Comparison of ENCODE assay signal across 12 cellular contexts in genomic region chr22:41828516-41828915, GRCh38.
DNase-seq lines count a peak whose midpoint lies in the region; ATAC-seq, FAIRE-seq and TF ChIP-seq lines count a peak whose summit lies in the region.
"Had no signal": no experiment of that assay in that cellular context is flagged by ENCODE, and none has a peak within 500 bp of the region (broad histone marks: within the 10 kb centered on the region; RNA-seq: fewer than 3 reads in every experiment).

No MANE protein-coding gene starts in this region.

- H3K4me1 Mint-ChIP-seq in activated naive CD8-positive, alpha-beta T cell treated with anti-CD3 and anti-CD28 coated beads, Interleukin-2, amount 50 U/mL, for 24 hours, result peaks cover 49% of the 10 kb centered on the region
- H3K4me1 Mint-ChIP-seq in nephron, result peaks cover 64% of the 10 kb centered on the region

- H3K9me3 Mint-ChIP-seq in activated naive CD8-positive, alpha-beta T cell treated with anti-CD3 and anti-CD28 coated beads, Interleukin-2, amount 50 U/mL, for 24 hours, result no peaks in the 10 kb centered on the region
- no peaks in the 10 kb centered on the region for H3K9me3 Mint-ChIP-seq in nephron

- H3K4me3 Mint-ChIP-seq in activated naive CD8-positive, alpha-beta T cell treated with anti-CD3 and anti-CD28 coated beads, Interleukin-2, amount 50 U/mL, for 24 hours, result no peak overlapping the region
- peak overlapping the region; percentile 0 to 3 (median 3) for H3K4me3 Mint-ChIP-seq in nephron

- intact Hi-C loops in posterior cingulate gyrus (cut with DNase I), result no loop called here

- peaks cover 17% of the 10 kb centered on the region for H3K36me3 Mint-ChIP-seq in activated naive CD8-positive, alpha-beta T cell treated with anti-CD3 and anti-CD28 coated beads, Interleukin-2, amount 50 U/mL, for 24 hours (ENCODE audit: low read depth)
- H3K36me3 Mint-ChIP-seq in nephron (ENCODE audit: low read depth), result peaks cover 3% of the 10 kb centered on the region

- H3K27ac Mint-ChIP-seq in activated naive CD8-positive, alpha-beta T cell treated with anti-CD3 and anti-CD28 coated beads, Interleukin-2, amount 50 U/mL, for 24 hours, result peak overlapping the region; percentile 41
- H3K27ac Mint-ChIP-seq in nephron, result peak overlapping the region; percentile 69 to 84 (median 82)

- no peak for ATAC-seq in activated naive CD8-positive, alpha-beta T cell treated with anti-CD3 and anti-CD28 coated beads, Interleukin-2, amount 50 U/mL, for 24 hours
- ATAC-seq in HG03442 (IDR thresholded peaks at IDR 0.05; ENCODE audit: unreplicated experiment), result no peak
- ATAC-seq: upper lobe of right lung had no signal

- no peak for TF ChIP-seq CTCF in nephron (IDR thresholded peaks at IDR 0.05; ENCODE audit: unreplicated experiment in 3 of 3)

- no peaks in the 10 kb centered on the region for H3K27me3 Mint-ChIP-seq in activated naive CD8-positive, alpha-beta T cell treated with anti-CD3 and anti-CD28 coated beads, Interleukin-2, amount 50 U/mL, for 24 hours
- no peaks in the 10 kb centered on the region for H3K27me3 Mint-ChIP-seq in nephron (ENCODE audit: low read depth)

- DNase-seq in DMS53 treated with DMSO at 0.1 percent for 48 hours (lab: John Stamatoyannopoulos, UW; ENCODE audit: unreplicated experiment), result peak; percentile 69
- peak; percentile 41 for DNase-seq in NCI-H1092 treated with DMSO at 0.1 percent for 48 hours (lab: John Stamatoyannopoulos, UW)
- DNase-seq in activated naive CD8-positive, alpha-beta T cell treated with anti-CD3 and anti-CD28 coated beads, Interleukin-2, amount 50 U/mL, for 24 hours, result no peak
- no peak for DNase-seq in posterior cingulate gyrus
- no peak for DNase-seq in T1000 (lab: John Stamatoyannopoulos, UW)
- no peak for DNase-seq in HTR-8/SVneo (ENCODE audit: insufficient read length, low spot score)
- DNase-seq: activated T-cell treated with anti-CD3 and anti-CD28 coated beads for 4 hours, KG1, upper lobe of right lung had no signal

- no peak for FAIRE-seq in HTR-8/SVneo (lab: Jason Lieb, UNC)
- FAIRE-seq: keratinocyte had no signal

Comparison
In these comparisons a context has a peak if more than half of its experiments do, and no peak if none do; other contexts are left out.
1. DNase-seq: peak in DMS53 treated with DMSO at 0.1 percent for 48 hours (single experiment) and NCI-H1092 treated with DMSO at 0.1 percent for 48 hours (single experiment); none in activated naive CD8-positive, alpha-beta T cell treated with anti-CD3 and anti-CD28 coated beads, Interleukin-2, amount 50 U/mL, for 24 hours (single experiment), posterior cingulate gyrus (0 of 10), T1000 (single experiment) and HTR-8/SVneo (single experiment).